ENCODE assay signal across 1 cellular context in the genomic region with DNA sequence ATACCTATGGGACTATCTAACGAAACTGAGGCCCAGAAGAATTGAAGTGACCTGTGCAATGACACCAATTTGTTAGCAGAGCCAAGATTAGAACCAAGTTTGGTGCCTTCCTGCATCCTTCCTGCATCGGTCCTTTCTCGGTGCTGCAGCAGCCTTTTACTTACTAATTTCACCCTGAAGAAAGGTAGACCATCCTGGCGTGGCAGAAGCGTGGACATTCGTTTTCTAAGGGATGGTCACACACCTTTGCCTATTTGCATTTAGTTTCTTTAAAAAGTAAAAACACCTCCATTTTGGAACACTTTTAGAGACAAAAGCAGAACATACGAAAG.
TF ChIP-seq lines count a peak whose summit lies in the region.

No MANE protein-coding gene starts in this region.

TF ChIP-seq in HepG2, 621 proteins besides CTCF, POLR2A, EP300 and RAD21 (continued from another document):
- TF ChIP-seq, protein P1, sequence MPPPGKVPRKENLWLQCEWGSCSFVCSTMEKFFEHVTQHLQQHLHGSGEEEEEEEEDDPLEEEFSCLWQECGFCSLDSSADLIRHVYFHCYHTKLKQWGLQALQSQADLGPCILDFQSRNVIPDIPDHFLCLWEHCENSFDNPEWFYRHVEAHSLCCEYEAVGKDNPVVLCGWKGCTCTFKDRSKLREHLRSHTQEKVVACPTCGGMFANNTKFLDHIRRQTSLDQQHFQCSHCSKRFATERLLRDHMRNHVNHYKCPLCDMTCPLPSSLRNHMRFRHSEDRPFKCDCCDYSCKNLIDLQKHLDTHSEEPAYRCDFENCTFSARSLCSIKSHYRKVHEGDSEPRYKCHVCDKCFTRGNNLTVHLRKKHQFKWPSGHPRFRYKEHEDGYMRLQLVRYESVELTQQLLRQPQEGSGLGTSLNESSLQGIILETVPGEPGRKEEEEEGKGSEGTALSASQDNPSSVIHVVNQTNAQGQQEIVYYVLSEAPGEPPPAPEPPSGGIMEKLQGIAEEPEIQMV (CRISPR knock-in tag; IDR thresholded peaks at IDR 0.05; ENCODE audit: low read depth), result no peak
- TF ChIP-seq, protein P2, sequence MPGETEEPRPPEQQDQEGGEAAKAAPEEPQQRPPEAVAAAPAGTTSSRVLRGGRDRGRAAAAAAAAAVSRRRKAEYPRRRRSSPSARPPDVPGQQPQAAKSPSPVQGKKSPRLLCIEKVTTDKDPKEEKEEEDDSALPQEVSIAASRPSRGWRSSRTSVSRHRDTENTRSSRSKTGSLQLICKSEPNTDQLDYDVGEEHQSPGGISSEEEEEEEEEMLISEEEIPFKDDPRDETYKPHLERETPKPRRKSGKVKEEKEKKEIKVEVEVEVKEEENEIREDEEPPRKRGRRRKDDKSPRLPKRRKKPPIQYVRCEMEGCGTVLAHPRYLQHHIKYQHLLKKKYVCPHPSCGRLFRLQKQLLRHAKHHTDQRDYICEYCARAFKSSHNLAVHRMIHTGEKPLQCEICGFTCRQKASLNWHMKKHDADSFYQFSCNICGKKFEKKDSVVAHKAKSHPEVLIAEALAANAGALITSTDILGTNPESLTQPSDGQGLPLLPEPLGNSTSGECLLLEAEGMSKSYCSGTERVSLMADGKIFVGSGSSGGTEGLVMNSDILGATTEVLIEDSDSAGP (CRISPR knock-in tag; IDR thresholded peaks at IDR 0.05; ENCODE audit: borderline replicate concordance), result no peak
- TF ChIP-seq PHF5A (CRISPR knock-in tag; IDR thresholded peaks at IDR 0.05; ENCODE audit: low read depth, unreplicated experiment), result no peak
